28 cellular contexts compared by ENCODE assay signal in the genomic region with DNA sequence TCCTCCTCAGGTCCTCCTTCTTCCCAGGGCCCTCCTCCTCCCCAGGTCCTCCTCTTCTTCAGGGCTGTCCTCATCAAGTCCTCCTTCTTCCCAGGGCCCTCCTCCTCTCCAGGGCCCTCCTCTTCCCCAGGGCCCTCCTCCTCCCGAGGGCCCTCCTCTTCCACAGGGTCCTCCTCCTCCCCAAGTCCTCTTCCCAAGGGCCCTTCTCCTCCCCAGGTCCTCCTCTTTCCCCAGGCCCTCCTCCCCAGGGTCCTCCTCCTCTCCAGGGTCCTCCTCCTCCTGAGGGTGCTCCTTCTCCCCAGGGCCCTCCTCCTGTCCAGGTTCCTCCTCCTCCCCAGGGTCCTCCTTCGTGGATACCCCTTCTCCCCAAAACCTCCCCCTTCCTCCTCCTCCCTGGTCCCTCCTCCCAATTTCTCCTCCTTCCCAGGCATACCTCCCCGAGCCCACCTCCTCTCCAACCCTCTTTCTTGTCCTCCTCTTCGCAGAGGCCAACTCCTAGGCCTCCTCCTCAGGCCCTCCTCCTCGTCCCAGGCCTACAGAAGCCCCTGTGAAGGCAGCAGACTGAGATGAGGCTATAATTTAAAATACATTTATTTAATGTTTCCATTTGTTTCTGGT. TPM values are rescaled to one million over a fixed set of nuclear protein-coding genes. Genes with fewer than 3 reads are reported as not detected.
"Had no signal": no experiment of that assay in that cellular context is flagged by ENCODE, and none has a peak within 500 bp of the region (broad histone marks: within the 10 kb centered on the region; RNA-seq: fewer than 3 reads in every experiment).

No MANE protein-coding gene starts in this region.

- H3K4me1 ChIP-seq: SJSA1 had no signal

- H3K4me3 ChIP-seq: cardiac muscle cell, MG63, SJSA1 had no signal

- DNase-seq: activated B cell treated with CpG ODN at 0.5 μM for 24 hours; activated CD4-positive, alpha-beta memory T cell treated with anti-CD3 and anti-CD28 coated beads, Interleukin-2, amount 10 ng/mL, durations not matched to agents 7 days and 5 days; activated CD4-positive, alpha-beta T cell treated with anti-CD3 and anti-CD28 coated beads for 1 hour; activated CD4-positive, alpha-beta T cell treated with anti-CD3 and anti-CD28 coated beads, Interleukin-2, amount 50 U/mL, for 1 hour; activated gamma-delta T cell; activated naive CD4-positive, alpha-beta T cell treated with anti-CD3 and anti-CD28 coated beads for 36 hours; activated naive CD8-positive, alpha-beta T cell treated with anti-CD3 and anti-CD28 coated beads for 36 hours; activated T-cell treated with anti-CD3 and anti-CD28 coated beads for 4 hours; activated T-cell treated with anti-CD3 and anti-CD28 coated beads, Interleukin-2, amount 50 U/mL, for 48 hours; brain microvascular endothelial cell; MG63; NCI-H1105; NCI-H1436; NCI-H1694 treated with DMSO at 0.1 percent for 48 hours; NCI-H2029 treated with DMSO at 0.1 percent for 48 hours; NCI-H510A treated with DMSO at 0.1 percent for 48 hours; NCI-H69; NK-92 treated with Interleukin-12 subunit alpha and Interleukin-12 subunit beta, amount 100 ng/mL, for 24 hours; OCI-M1; RPMI8226; SHP77; SW 1271 had no signal

- ATAC-seq: activated T-helper 17 cell treated with anti-CD3 and anti-CD28 coated beads, Interleukin-2, amount 50 U/mL, for 72 hours; Panc1; SK-N-SH treated with all-trans-retinoic acid at 6 μM for 48 hours had no signal

- H3K9me3 ChIP-seq: MG63, SJSA1 had no signal

- H3K36me3 ChIP-seq: brain microvascular endothelial cell, cardiac muscle cell, SJSA1 had no signal

- H3K36me3 Mint-ChIP-seq: activated naive CD8-positive, alpha-beta T cell treated with anti-CD3 and anti-CD28 coated beads for 36 hours had no signal

- H3K27ac ChIP-seq: brain microvascular endothelial cell, cardiac muscle cell, SJSA1 had no signal

- H3K9me3 Mint-ChIP-seq: activated B cell treated with CpG ODN at 0.5 μM for 24 hours; activated CD4-positive, alpha-beta memory T cell treated with anti-CD3 and anti-CD28 coated beads, Interleukin-2, amount 10 ng/mL, durations not matched to agents 7 days and 5 days; activated naive CD4-positive, alpha-beta T cell treated with anti-CD3 and anti-CD28 coated beads for 36 hours; activated naive CD8-positive, alpha-beta T cell treated with anti-CD3 and anti-CD28 coated beads for 36 hours; activated T-helper 17 cell treated with anti-CD3 and anti-CD28 coated beads, Interleukin-2, amount 50 U/mL, for 72 hours had no signal

- H3K27ac Mint-ChIP-seq: activated B cell treated with CpG ODN at 0.5 μM for 24 hours; activated CD4-positive, alpha-beta memory T cell treated with anti-CD3 and anti-CD28 coated beads, Interleukin-2, amount 10 ng/mL, durations not matched to agents 7 days and 5 days; activated naive CD4-positive, alpha-beta T cell treated with anti-CD3 and anti-CD28 coated beads for 36 hours; activated naive CD8-positive, alpha-beta T cell treated with anti-CD3 and anti-CD28 coated beads for 36 hours; activated T-helper 17 cell treated with anti-CD3 and anti-CD28 coated beads, Interleukin-2, amount 50 U/mL, for 72 hours had no signal

- H3K27me3 ChIP-seq: brain microvascular endothelial cell, cardiac muscle cell, MG63, SJSA1 had no signal

RNA-seq across cellular contexts. Expression of a gene that starts 29.5 kb away (rescaled TPM):
- total RNA-seq: activated B cell treated with CpG ODN at 0.5 μM for 24 hours; activated CD8-positive, alpha-beta memory T cell treated with anti-CD3 and anti-CD28 coated beads for 36 hours; activated naive CD4-positive, alpha-beta T cell treated with anti-CD3 and anti-CD28 coated beads for 36 hours; activated naive CD8-positive, alpha-beta T cell treated with anti-CD3 and anti-CD28 coated beads for 36 hours had no signal
- polyA plus RNA-seq: cardiac muscle cell had no signal
